In genomic region chr11:35160902-35161585, GRCh38 we compare ENCODE assay signal across 14 cellular contexts. TPM values are rescaled to one million over a fixed set of nuclear protein-coding genes. Genes with fewer than 3 reads are reported as not detected.
A peak's percentile ranks its signal among the peaks of the same experiment; 100 is the strongest.
DNase-seq lines count a peak whose midpoint lies in the region; ATAC-seq, FAIRE-seq and TF ChIP-seq lines count a peak whose summit lies in the region.
"Had no signal": no experiment of that assay in that cellular context is flagged by ENCODE, and none has a peak within 500 bp of the region (broad histone marks: within the 10 kb centered on the region; RNA-seq: fewer than 3 reads in every experiment).

No MANE protein-coding gene starts in this region.

- no peak overlapping the region for H2AFZ ChIP-seq in HepG2 (ENCODE audit: low read length)

- H4K20me1 ChIP-seq in HepG2 (ENCODE audit: insufficient read depth, low read length) = no peaks in the 10 kb centered on the region

- peaks cover 83% of the 10 kb centered on the region for H3K36me3 Mint-ChIP-seq in activated CD4-positive, alpha-beta T cell treated with anti-CD3 and anti-CD28 coated beads, Interleukin-2, amount 10 ng/mL, durations not matched to agents 7 days and 5 days (ENCODE audit: low read depth)

- no peak for TF ChIP-seq POLR2A in erythroblast (IDR thresholded peaks at IDR 0.05; ENCODE audit: low read length)
- no peak for TF ChIP-seq POLR2A in suprapubic skin (IDR thresholded peaks at IDR 0.05)
- TF ChIP-seq POLR2A in HepG2 (IDR thresholded peaks at IDR 0.05; ENCODE audit: insufficient read depth in 1 of 2, low read depth in 2 of 2, low read length in 2 of 2) = no peak

- H3K4me3 ChIP-seq in Panc1 (ENCODE audit: low read depth in 2 of 2, low read length in 2 of 2) (no peak overlapping the region), suprapubic skin (no peak overlapping the region), HepG2 (replicated peaks in 1 of 3; ENCODE audit: insufficient read depth in 1 of 3, low read depth in 2 of 3, low read length in 3 of 3) (no peak overlapping the region)
- H3K4me3 ChIP-seq: ovary had no signal

- H3K4me3 Mint-ChIP-seq in activated CD4-positive, alpha-beta T cell treated with anti-CD3 and anti-CD28 coated beads, Interleukin-2, amount 10 ng/mL, durations not matched to agents 7 days and 5 days = no peak overlapping the region

- intact Hi-C loops in Panc1 (cut with micrococcal nuclease; ENCODE audit: unreplicated experiment) (no loop called here), head of caudate nucleus (cut with DNase I) (no loop called here), HepG2 (cut with micrococcal nuclease; ENCODE audit: unreplicated experiment) (no loop called here)

- ATAC-seq in Panc1 = no peak
- ATAC-seq in HepG2 = no peak
- ATAC-seq: foreskin keratinocyte had no signal

- H3K36me3 ChIP-seq in Panc1 (ENCODE audit: control insufficient read depth, insufficient read depth, low read length) = peaks cover 12% of the 10 kb centered on the region; the same call in 1 of the 2 replicates
- H3K36me3 ChIP-seq in suprapubic skin = no peaks in the 10 kb centered on the region
- H3K36me3 ChIP-seq in HepG2 (replicated peaks in 1 of 2; ENCODE audit: control insufficient read depth in 1 of 2, insufficient read depth in 2 of 2, low read length in 2 of 2) = no peaks in the 10 kb centered on the region
- H3K36me3 ChIP-seq: ovary had no signal

- H3K9me3 Mint-ChIP-seq in activated CD4-positive, alpha-beta T cell treated with anti-CD3 and anti-CD28 coated beads, Interleukin-2, amount 10 ng/mL, durations not matched to agents 7 days and 5 days = peaks cover 5% of the 10 kb centered on the region

- H3K4me1 Mint-ChIP-seq in activated CD4-positive, alpha-beta T cell treated with anti-CD3 and anti-CD28 coated beads, Interleukin-2, amount 10 ng/mL, durations not matched to agents 7 days and 5 days = peaks cover 98% of the 10 kb centered on the region

- TF ChIP-seq CTCF in Panc1 (IDR thresholded peaks at IDR 0.05) (no peak), suprapubic skin (IDR thresholded peaks at IDR 0.05) (no peak), HepG2 (CRISPR knock-in tag; IDR thresholded peaks at IDR 0.05) (no peak)

- no peaks in the 10 kb centered on the region for H3K27me3 Mint-ChIP-seq in activated CD4-positive, alpha-beta T cell treated with anti-CD3 and anti-CD28 coated beads, Interleukin-2, amount 10 ng/mL, durations not matched to agents 7 days and 5 days

- BruUV-seq in Panc1 (replicated peaks; lab: Mats Ljungman, UMichigan) = TSS peak; percentile 3
- no TSS peak for BruUV-seq in HepG2 (replicated peaks; lab: Mats Ljungman, UMichigan)

- TF ChIP-seq EP300 in suprapubic skin (IDR thresholded peaks at IDR 0.05) = no peak
- TF ChIP-seq EP300 in HepG2 (IDR thresholded peaks at IDR 0.05; ENCODE audit: low read depth in 2 of 2, low read length in 2 of 2) = no peak
- no peak for TF ChIP-seq EP300 in HepG2 (CRISPR knock-in tag; IDR thresholded peaks at IDR 0.05; ENCODE audit: borderline replicate concordance)

- H3K27ac ChIP-seq in Panc1 (ENCODE audit: low read length) (peak overlapping the region; percentile 99), suprapubic skin (peak overlapping the region; percentile 87), HepG2 (ENCODE audit: extremely low read length, insufficient read depth, low read length) (no peak overlapping the region)
- H3K27ac ChIP-seq: foreskin keratinocyte, ovary had no signal

- H3K27me3 ChIP-seq in Panc1 (ENCODE audit: control insufficient read depth, insufficient read depth, low read length) (no peaks in the 10 kb centered on the region), suprapubic skin (no peaks in the 10 kb centered on the region), HepG2 (ENCODE audit: control insufficient read depth in 1 of 2, insufficient read depth in 2 of 2, low read length in 2 of 2) (peaks cover 0 to 3% of the 10 kb centered on the region in 2 experiments; a peak in 1 of 5 replicates)
- H3K27me3 ChIP-seq: foreskin keratinocyte, ovary had no signal

- WGBS in suprapubic skin = 89% methylated on average over 3 of the region's 3 CpGs
- 44% methylated on average over 3 of the region's 3 CpGs for WGBS in HepG2 (ENCODE audit: low lambda C conversion rate)

- no peak for FAIRE-seq in HepG2 (lab: Jason Lieb, UNC)

- in situ Hi-C loops in Panc1 (cut with HindIII; ENCODE audit: low pct_unique_long_range_greater_than_20kb, low sequenced_read_pairs) (no loop called here), HepG2 (cut with HindIII; ENCODE audit: extremely low pct_ligation_motif_present, low pct_unique_long_range_greater_than_20kb) (no loop called here)

- H3K4me2 ChIP-seq in HepG2 (ENCODE audit: low read depth, low read length) = no peak overlapping the region

- CTCF ChIA-PET in activated CD4-positive, alpha-beta T cell treated with anti-CD3 and anti-CD28 coated beads, Interleukin-2, amount 10 ng/mL, durations not matched to agents 7 days and 5 days (lab: Charles Lee) = interaction anchor here (1.3 to 7.5 kb wide), 2 partner anchors 9 to 13 kb away, joined by 4 to 95 read pairs; no protein-coding TSS in a partner anchor
- CTCF ChIA-PET in Panc1 (lab: Charles Lee) (no interaction called here), HepG2 (lab: Yijun Ruan, JAX; ENCODE audit: low intra/inter-chr PET ratio, low total read pairs) (no interaction called here)

- H3K79me2 ChIP-seq in HepG2 (ENCODE audit: insufficient read depth, low read length) = no peaks in the 10 kb centered on the region

- DNase-seq in activated CD4-positive, alpha-beta T cell treated with anti-CD3 and anti-CD28 coated beads, Interleukin-2, amount 10 ng/mL, durations not matched to agents 7 days and 5 days = no peak
- DNase-seq in activated CD4-positive, alpha-beta T cell treated with anti-CD3 and anti-CD28 coated beads for 4 hours = no peak
- DNase-seq in Panc1 (ENCODE audit: low read depth, low spot score) (no peak), erythroblast (lab: John Stamatoyannopoulos, UW) (peak; percentile 53 to 84), suprapubic skin (ENCODE audit: low spot score in 2 of 2) (no peak), head of caudate nucleus (no peak), NCI-H2227 (lab: John Stamatoyannopoulos, UW; ENCODE audit: unreplicated experiment) (no peak), HepG2 (ENCODE audit: low spot score) (no peak)
- DNase-seq: activated CD8-positive, alpha-beta memory T cell treated with anti-CD3 and anti-CD28 coated beads, Interleukin-2, amount 50 U/mL, for 4 hours; caudate nucleus; foreskin keratinocyte; GDM1; ovary; stimulated activated CD4-positive, alpha-beta T cell treated with anti-CD3 and anti-CD28 coated beads, Interleukin-2, amount 100 ng/mL, for 24 hours had no signal

- H3K9ac ChIP-seq in HepG2 (ENCODE audit: insufficient read depth, low read depth, low read length) = no peak overlapping the region

- peak overlapping the region; percentile 63 for H3K27ac Mint-ChIP-seq in activated CD4-positive, alpha-beta T cell treated with anti-CD3 and anti-CD28 coated beads, Interleukin-2, amount 10 ng/mL, durations not matched to agents 7 days and 5 days

- no peak for TF ChIP-seq RAD21 in HepG2 (CRISPR knock-in tag; IDR thresholded peaks at IDR 0.05)

- H3K4me1 ChIP-seq in Panc1 (ENCODE audit: control insufficient read depth, insufficient read depth, low read length) (peaks cover 100% of the 10 kb centered on the region), suprapubic skin (peaks cover 100% of the 10 kb centered on the region), HepG2 (ENCODE audit: insufficient read depth, low read length) (no peaks in the 10 kb centered on the region)

- H3K9me3 ChIP-seq in Panc1 (ENCODE audit: control insufficient read depth, insufficient read depth, low read depth, low read length) (no peaks in the 10 kb centered on the region), suprapubic skin (no peaks in the 10 kb centered on the region), HepG2 (ENCODE audit: low read length) (no peaks in the 10 kb centered on the region)
- H3K9me3 ChIP-seq: ovary had no signal

- POLR2A ChIA-PET in activated CD4-positive, alpha-beta T cell treated with anti-CD3 and anti-CD28 coated beads, Interleukin-2, amount 10 ng/mL, durations not matched to agents 7 days and 5 days (lab: Charles Lee) = no interaction called here
- POLR2A ChIA-PET in Panc1 (lab: Charles Lee) = no interaction called here
- POLR2A ChIA-PET in HepG2 (lab: Yijun Ruan, JAX) = no interaction called here

TF ChIP-seq in HepG2, 621 proteins besides CTCF, POLR2A, EP300 and RAD21 (continues in another document):
- TF ChIP-seq CENPBD1 (CRISPR knock-in tag; IDR thresholded peaks at IDR 0.05; ENCODE audit: borderline replicate concordance, low read depth) = no peak

RNA-seq across cellular contexts. Expression of gene CD44, which starts 22.1 kb away (rescaled TPM):
- total RNA-seq in activated CD4-positive, alpha-beta T cell treated with anti-CD3 and anti-CD28 coated beads, Interleukin-2, amount 10 ng/mL, durations not matched to agents 7 days and 5 days = 100 to 1,000 TPM; 518 to 534 TPM
- 1,819 TPM for total RNA-seq in Panc1 (2021; ENCODE audit: unreplicated experiment)
- 1,270 TPM for polyA plus RNA-seq in Panc1 (2012; ENCODE audit: insufficient read length)
- 1,000 to 10,000 TPM; 1,361 to 2,207 (median 1,502) TPM for total RNA-seq in suprapubic skin
- total RNA-seq in HepG2 (2016; rRNA removed; fragmentation: Illumina TruSeq; extraction: Trizol) = 0.02 TPM in 1 of 2 replicates, not detected in the other
- not detected in 2 replicates for total RNA-seq in HepG2 (2016; cell fraction: cytosol; rRNA removed; fragmentation: Illumina TruSeq; extraction: Trizol; ENCODE audit: low read depth)
- not detected in 2 replicates for total RNA-seq in HepG2 (2016; cell fraction: insoluble cytoplasmic fraction; rRNA removed; fragmentation: Illumina TruSeq; extraction: Trizol)
- not detected in 2 replicates for total RNA-seq in HepG2 (2016; cell fraction: membrane; rRNA removed; fragmentation: Illumina TruSeq; extraction: Trizol)
- total RNA-seq in HepG2 (2016; cell fraction: nucleus; rRNA removed; fragmentation: Illumina TruSeq; extraction: Trizol) = not detected in 2 replicates
- 0.11 and 0.29 TPM in 2 replicates for polyA plus RNA-seq in HepG2 (2011; rRNA removed)
- polyA plus RNA-seq in HepG2 (2011; cell fraction: cytosol; rRNA removed) = 0.16 and 0.21 TPM in 2 replicates
- not detected in 2 replicates for polyA plus RNA-seq in HepG2 (2011; cell fraction: nucleus; rRNA removed)
- not detected in 2 replicates for polyA plus RNA-seq in HepG2 (2012)
- polyA plus RNA-seq in HepG2 (2016; cell fraction: cytosol; fragmentation: Illumina TruSeq; extraction: Trizol; ENCODE audit: low read depth) = not detected in 2 replicates
- not detected in 2 replicates for polyA plus RNA-seq in HepG2 (2016; cell fraction: insoluble cytoplasmic fraction; fragmentation: Illumina TruSeq; extraction: Trizol; ENCODE audit: low read depth)
- not detected in 2 replicates for polyA plus RNA-seq in HepG2 (2016; cell fraction: membrane; fragmentation: Illumina TruSeq; extraction: Trizol; ENCODE audit: low read depth)
- polyA plus RNA-seq in HepG2 (2016; cell fraction: nucleus; fragmentation: Illumina TruSeq; extraction: Trizol; ENCODE audit: insufficient read depth, low read depth) = not detected in 2 replicates
- 343 TPM in 1 of 2 replicates, not detected in the other for polyA minus RNA-seq in HepG2 (2011; rRNA and poly(A)+ RNA removed; ENCODE audit: low replicate concordance)
- 0.97 TPM in 1 of 2 replicates, not detected in the other for polyA minus RNA-seq in HepG2 (2011; cell fraction: cytosol; rRNA and poly(A)+ RNA removed)
- 0.39 and 0.62 TPM in 2 replicates for polyA minus RNA-seq in HepG2 (2011; cell fraction: nucleus; rRNA and poly(A)+ RNA removed)

Comparison
In these comparisons a context has a peak if more than half of its experiments do, and no peak if none do; other contexts are left out.
1. DNase-seq: peak in erythroblast (2 of 2); none in activated CD4-positive, alpha-beta T cell treated with anti-CD3 and anti-CD28 coated beads, Interleukin-2, amount 10 ng/mL, durations not matched to agents 7 days and 5 days (single experiment), activated CD4-positive, alpha-beta T cell treated with anti-CD3 and anti-CD28 coated beads for 4 hours (0 of 2), Panc1 (single experiment), suprapubic skin (0 of 2), head of caudate nucleus (0 of 42), NCI-H2227 (single experiment) and HepG2 (single experiment).
2. RNA of gene CD44, which starts 22.1 kb away (total RNA-seq): 1,819 TPM in Panc1 (single experiment), 1,361 to 2,207 TPM in suprapubic skin and 518 to 534 TPM in activated CD4-positive, alpha-beta T cell treated with anti-CD3 and anti-CD28 coated beads, Interleukin-2, amount 10 ng/mL, durations not matched to agents 7 days and 5 days; 0.02 TPM in HepG2; every median in the first group is over 100 times any median in the second.